In genomic region chr10:75228278-75228677, GRCh38 we compare ENCODE assay signal across 12 cellular contexts. TPM values are rescaled to one million over a fixed set of nuclear protein-coding genes. Genes with fewer than 3 reads are reported as not detected.
A peak's percentile ranks its signal among the peaks of the same experiment; 100 is the strongest.
DNase-seq lines count a peak whose midpoint lies in the region; ATAC-seq lines count a peak whose summit lies in the region.
"Had no signal": no experiment of that assay in that cellular context is flagged by ENCODE, and none has a peak within 500 bp of the region (broad histone marks: within the 10 kb centered on the region; RNA-seq: fewer than 3 reads in every experiment).

No MANE protein-coding gene starts in this region.

- no peak overlapping the region for H3K27ac ChIP-seq in CD4-positive, CD25-positive, alpha-beta regulatory T cell (ENCODE audit: insufficient read depth, low read length, poor library complexity, severe bottlenecking)
- H3K27ac ChIP-seq in HUES64 (ENCODE audit: low read depth, low read length) = peak overlapping the region; percentile 15; the same call in 1 of the 2 replicates
- H3K27ac ChIP-seq in trophoblast cell (ENCODE audit: low read depth, low read length) = no peak overlapping the region
- H3K27ac ChIP-seq: KMS-11 had no signal

- 89% methylated on average over 3 of the region's 3 CpGs for WGBS in HUES64
- WGBS in trophoblast cell (ENCODE audit: extremely low coverage, insufficient coverage, insufficient read length) = no CpG with 5 or more reads among the region's 3 CpGs

- peaks cover 41% of the 10 kb centered on the region for H3K36me3 Mint-ChIP-seq in CD4-positive, CD25-positive, alpha-beta regulatory T cell
- H3K36me3 Mint-ChIP-seq in dendritic cell treated with granulocyte-macrophage colony-stimulating factor and Interleukin-4, amounts not matched to agents 40 ng/mL and 50 ng/mL, for 4 days (ENCODE audit: low read depth) = peaks cover 99% of the 10 kb centered on the region

- no peaks in the 10 kb centered on the region for H3K9me3 ChIP-seq in CD4-positive, CD25-positive, alpha-beta regulatory T cell (ENCODE audit: control insufficient read depth in 2 of 2, low read length in 2 of 2)
- no peaks in the 10 kb centered on the region for H3K9me3 ChIP-seq in HUES64 (ENCODE audit: insufficient read depth, low read depth, low read length)
- H3K9me3 ChIP-seq in trophoblast cell (ENCODE audit: insufficient read depth, low read depth, low read length) = no peaks in the 10 kb centered on the region

- intact Hi-C loops in dendritic cell treated with granulocyte-macrophage colony-stimulating factor and Interleukin-4, amounts not matched to agents 40 ng/mL and 50 ng/mL, for 4 days (cut with micrococcal nuclease) = no loop called here

- no peak overlapping the region for H3K14ac ChIP-seq in trophoblast cell (ENCODE audit: low read length)

- H2AK5ac ChIP-seq in trophoblast cell (ENCODE audit: low read length) = no peak overlapping the region

- no peak overlapping the region for H3K4me2 ChIP-seq in trophoblast cell (ENCODE audit: low read length)
- H3K4me2 ChIP-seq: KMS-11 had no signal

- no peaks in the 10 kb centered on the region for H3K9me3 Mint-ChIP-seq in CD4-positive, CD25-positive, alpha-beta regulatory T cell
- H3K9me3 Mint-ChIP-seq in dendritic cell treated with granulocyte-macrophage colony-stimulating factor and Interleukin-4, amounts not matched to agents 40 ng/mL and 50 ng/mL, for 4 days = no peaks in the 10 kb centered on the region
- H3K9me3 Mint-ChIP-seq: neural crest cell had no signal

- H4K91ac ChIP-seq in trophoblast cell (ENCODE audit: low read depth, low read length) = no peak overlapping the region

- H3K18ac ChIP-seq in trophoblast cell (ENCODE audit: low read length) = peak overlapping the region; percentile 3

- peaks cover 34% of the 10 kb centered on the region for H3K4me1 ChIP-seq in CD4-positive, CD25-positive, alpha-beta regulatory T cell (ENCODE audit: control insufficient read depth, insufficient read depth, low read length, poor library complexity, severe bottlenecking)
- peaks cover 42% of the 10 kb centered on the region for H3K4me1 ChIP-seq in HUES64 (ENCODE audit: insufficient read depth, low read length)
- peaks cover 23 to 31% of the 10 kb centered on the region in 2 experiments for H3K4me1 ChIP-seq in trophoblast cell (ENCODE audit: control insufficient read depth in 1 of 2, insufficient read depth in 2 of 2, low read length in 2 of 2)

- no peak overlapping the region for H3K23ac ChIP-seq in trophoblast cell (ENCODE audit: low read length)

- ATAC-seq in CD4-positive, CD25-positive, alpha-beta regulatory T cell (ENCODE audit: low read depth in 2 of 2) = no peak
- ATAC-seq in HG03097 (IDR thresholded peaks at IDR 0.05; ENCODE audit: low FRiP score, unreplicated experiment) = no peak

- no peak for DNase-seq in CD4-positive, CD25-positive, alpha-beta regulatory T cell
- DNase-seq in trophoblast cell = no peak
- DNase-seq in mucosa of gallbladder (ENCODE audit: low spot score) = no peak
- DNase-seq in foreskin melanocyte = no peak
- DNase-seq in OCI-M2 (lab: John Stamatoyannopoulos, UW; ENCODE audit: unreplicated experiment) = no peak
- DNase-seq: activated T-cell treated with anti-CD3 and anti-CD28 coated beads for 4 hours, OCI-M1 had no signal

- H3K9ac ChIP-seq in HUES64 (ENCODE audit: low read depth, low read length) (no peak overlapping the region), trophoblast cell (ENCODE audit: low read length) (no peak overlapping the region)
- H3K9ac ChIP-seq: KMS-11 had no signal

- H3K79me2 ChIP-seq in trophoblast cell (ENCODE audit: control insufficient read depth, insufficient read depth, low read length, poor library complexity) = peaks cover 6% of the 10 kb centered on the region

- no peaks in the 10 kb centered on the region for H3K27me3 ChIP-seq in CD4-positive, CD25-positive, alpha-beta regulatory T cell (ENCODE audit: control insufficient read depth, insufficient read depth, low read length)
- H3K27me3 ChIP-seq in HUES64 (ENCODE audit: insufficient read depth, low read length) (no peaks in the 10 kb centered on the region), trophoblast cell (ENCODE audit: insufficient read depth, low read length) (no peaks in the 10 kb centered on the region)

- H4K8ac ChIP-seq in trophoblast cell (ENCODE audit: low read depth, low read length) = no peak overlapping the region

- H2BK120ac ChIP-seq in trophoblast cell (ENCODE audit: insufficient read depth, low read length, poor library complexity) = no peak overlapping the region

- H2AFZ ChIP-seq in trophoblast cell (ENCODE audit: insufficient read depth, low read length, poor library complexity) = no peak overlapping the region

- H3K4me1 Mint-ChIP-seq in CD4-positive, CD25-positive, alpha-beta regulatory T cell = peaks cover 23 to 66% (median 56%) of the 10 kb centered on the region in 4 donors
- peaks cover 36% of the 10 kb centered on the region for H3K4me1 Mint-ChIP-seq in dendritic cell treated with granulocyte-macrophage colony-stimulating factor and Interleukin-4, amounts not matched to agents 40 ng/mL and 50 ng/mL, for 4 days (ENCODE audit: low read depth)

- H2BK12ac ChIP-seq in trophoblast cell (ENCODE audit: low read length) = no peak overlapping the region

- H3K79me1 ChIP-seq in trophoblast cell (ENCODE audit: low read length) = peaks cover 9% of the 10 kb centered on the region

- no peak overlapping the region for H4K12ac ChIP-seq in trophoblast cell (ENCODE audit: low read depth, low read length)

- peak overlapping the region; percentile 82 for H3K4ac ChIP-seq in trophoblast cell (ENCODE audit: low read depth, low read length)

- H3K4me3 ChIP-seq in CD4-positive, CD25-positive, alpha-beta regulatory T cell (ENCODE audit: low read depth, low read length) = no peak overlapping the region
- H3K4me3 ChIP-seq in HUES64 (ENCODE audit: low read length) (no peak overlapping the region), trophoblast cell (ENCODE audit: low read depth, low read length) (no peak overlapping the region)

- peaks cover 66% of the 10 kb centered on the region for H3K36me3 ChIP-seq in CD4-positive, CD25-positive, alpha-beta regulatory T cell (ENCODE audit: control insufficient read depth, insufficient read depth, low read length)
- H3K36me3 ChIP-seq in HUES64 (ENCODE audit: insufficient read depth, low read length) = peaks cover 89% of the 10 kb centered on the region
- H3K36me3 ChIP-seq in trophoblast cell (ENCODE audit: control insufficient read depth in 1 of 2, insufficient read depth in 2 of 2, low read length in 2 of 2) = peaks cover 23 to 45% of the 10 kb centered on the region in 2 experiments

- H3K27me3 Mint-ChIP-seq in CD4-positive, CD25-positive, alpha-beta regulatory T cell = no peaks in the 10 kb centered on the region
- no peaks in the 10 kb centered on the region for H3K27me3 Mint-ChIP-seq in dendritic cell treated with granulocyte-macrophage colony-stimulating factor and Interleukin-4, amounts not matched to agents 40 ng/mL and 50 ng/mL, for 4 days

- H2BK5ac ChIP-seq in trophoblast cell (ENCODE audit: low read depth, low read length, poor library complexity) = no peak overlapping the region

- H3K4me3 Mint-ChIP-seq in CD4-positive, CD25-positive, alpha-beta regulatory T cell = peak overlapping the region in 1 of 4 donors; percentile 3
- no peak overlapping the region for H3K4me3 Mint-ChIP-seq in dendritic cell treated with granulocyte-macrophage colony-stimulating factor and Interleukin-4, amounts not matched to agents 40 ng/mL and 50 ng/mL, for 4 days
- H3K4me3 Mint-ChIP-seq: neural crest cell had no signal

- H3K27ac Mint-ChIP-seq in CD4-positive, CD25-positive, alpha-beta regulatory T cell = peak overlapping the region; percentile 41 to 94 (median 84)
- H3K27ac Mint-ChIP-seq in dendritic cell treated with granulocyte-macrophage colony-stimulating factor and Interleukin-4, amounts not matched to agents 40 ng/mL and 50 ng/mL, for 4 days = peak overlapping the region; percentile 59

RNA-seq across cellular contexts. Expression of gene COMTD1, which starts 7.5 kb away (rescaled TPM):
- 21.1 TPM for total RNA-seq in CD4-positive, CD25-positive, alpha-beta regulatory T cell
- 10 to 100 TPM; 20.0 to 35.0 (median 22.8) TPM for polyA plus RNA-seq in CD4-positive, CD25-positive, alpha-beta regulatory T cell
- polyA plus RNA-seq in HUES64 (2013, experiment 1 of 2) = 15.6 TPM
- 14.8 TPM for polyA plus RNA-seq in HUES64 (2013, experiment 2 of 2)
- polyA plus RNA-seq in trophoblast cell (2013) = 13.7 and 13.9 TPM in 2 replicates
- total RNA-seq in mucosa of gallbladder = 20.0 TPM

RNA-seq across cellular contexts. Expression of gene VDAC2, which starts 17.7 kb away (rescaled TPM):
- total RNA-seq in CD4-positive, CD25-positive, alpha-beta regulatory T cell = 110 TPM
- polyA plus RNA-seq in CD4-positive, CD25-positive, alpha-beta regulatory T cell = 100 to 1,000 TPM; 153 to 201 (median 160) TPM
- 214 TPM for polyA plus RNA-seq in HUES64 (2013, experiment 1 of 2)
- polyA plus RNA-seq in HUES64 (2013, experiment 2 of 2) = 228 TPM
- 201 and 203 TPM in 2 replicates for polyA plus RNA-seq in trophoblast cell (2013)
- total RNA-seq in mucosa of gallbladder = 152 TPM
